Comparison of ENCODE assay signal across 9 cellular contexts in the genomic region with DNA sequence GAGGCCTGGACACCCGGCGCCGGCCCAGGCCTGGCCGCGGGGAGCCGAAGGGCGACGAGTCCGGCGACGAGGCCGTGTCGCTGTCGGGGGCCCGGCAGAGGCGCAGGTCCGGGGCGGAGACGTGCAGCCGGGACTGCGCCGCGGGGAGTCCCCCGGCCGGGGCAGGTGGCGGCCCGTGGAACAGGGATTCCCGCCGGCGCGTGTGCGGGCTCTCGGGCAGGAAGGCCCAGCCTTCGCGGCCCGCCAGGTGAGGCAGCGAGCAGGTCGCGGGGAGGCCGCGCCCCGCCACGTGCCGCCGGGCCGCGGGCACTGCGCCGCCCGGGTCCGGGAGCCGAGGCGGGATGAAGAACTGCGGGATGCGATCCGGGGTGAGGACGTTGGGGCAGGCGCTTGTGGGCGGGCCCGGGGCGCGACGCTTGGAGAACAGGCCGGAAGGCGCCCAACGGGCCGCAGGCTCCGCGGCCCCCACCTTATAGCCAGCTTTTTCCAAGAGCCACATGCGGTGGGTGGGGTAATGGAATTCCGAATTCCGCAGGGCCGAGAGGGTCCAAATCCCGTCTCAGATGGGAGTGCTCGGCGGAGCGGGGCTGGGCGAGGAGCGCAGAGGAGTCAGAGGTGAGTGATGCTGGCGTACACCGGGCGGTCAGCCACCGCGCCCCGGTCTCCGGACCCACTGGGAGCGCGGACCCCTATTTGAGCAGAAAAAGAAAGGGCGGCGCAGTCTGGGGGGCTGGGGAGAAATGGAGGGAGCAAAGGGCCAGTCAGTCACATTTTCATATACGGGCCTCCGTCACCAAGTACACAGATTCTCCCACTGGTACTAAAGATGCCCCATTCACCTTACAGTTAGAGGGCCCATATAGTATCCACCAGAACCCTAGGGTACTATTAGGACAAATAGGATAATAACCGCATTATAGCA. TPM values are rescaled to one million over a fixed set of nuclear protein-coding genes. Genes with fewer than 3 reads are reported as not detected.
DNase-seq lines count a peak whose midpoint lies in the region; ATAC-seq and TF ChIP-seq lines count a peak whose summit lies in the region.
"Had no signal": no experiment of that assay in that cellular context is flagged by ENCODE, and none has a peak within 500 bp of the region (broad histone marks: within the 10 kb centered on the region; RNA-seq: fewer than 3 reads in every experiment).

No MANE protein-coding gene starts in this region.

- intact Hi-C loops in activated T-helper 2 cell treated with anti-CD3 and anti-CD28 coated beads, Interferon-gamma antibody, Interleukin-2, Interleukin-4, amounts not matched to agents 10 μg/mL and 5 μg/mL and 100 μg/mL, durations not matched to agents 14 hours and 24 hours and 36 hours (cut with micrococcal nuclease), result loop anchor here (5.0 to 10.0 kb wide), 4 partner anchors 46 to 384 kb away; a partner anchor contains a TSS

- H3K36me3 Mint-ChIP-seq in activated T-helper 2 cell treated with anti-CD3 and anti-CD28 coated beads, Interferon-gamma antibody, Interleukin-2, Interleukin-4, amounts not matched to agents 10 μg/mL and 5 μg/mL and 100 μg/mL, durations not matched to agents 14 hours and 24 hours and 36 hours (ENCODE audit: low read depth), result peaks cover 14% of the 10 kb centered on the region
- H3K36me3 Mint-ChIP-seq in stimulated activated naive CD8-positive, alpha-beta T cell treated with anti-CD3 and anti-CD28 coated beads, Interleukin-15, Interleukin-2, amounts not matched to agents 100 ng/mL and 50 ng/mL, for 24 hours (ENCODE audit: low read depth), result peaks cover 11% of the 10 kb centered on the region

- DNase-seq in HFF-Myc (ENCODE audit: extremely low read depth, low read depth), result no peak
- no peak for DNase-seq in activated T-helper 2 cell treated with anti-CD3 and anti-CD28 coated beads, Interferon-gamma antibody, Interleukin-2, Interleukin-4, amounts not matched to agents 10 μg/mL and 5 μg/mL and 100 μg/mL, durations not matched to agents 14 hours and 24 hours and 36 hours (ENCODE audit: low spot score)
- DNase-seq in iPS-NIHi11 (ENCODE audit: low spot score), result peak; percentile 60
- no peak for DNase-seq in SW480 (ENCODE audit: low spot score)
- DNase-seq in NCI-H187 treated with DMSO at 0.1 percent for 48 hours (lab: John Stamatoyannopoulos, UW), result no peak
- DNase-seq in SHP77 treated with DMSO at 0.1 percent for 48 hours (lab: John Stamatoyannopoulos, UW), result no peak

- peak overlapping the region; percentile 60 for H3K27ac Mint-ChIP-seq in activated T-helper 2 cell treated with anti-CD3 and anti-CD28 coated beads, Interferon-gamma antibody, Interleukin-2, Interleukin-4, amounts not matched to agents 10 μg/mL and 5 μg/mL and 100 μg/mL, durations not matched to agents 14 hours and 24 hours and 36 hours
- peak overlapping the region; percentile 82 for H3K27ac Mint-ChIP-seq in stimulated activated naive CD8-positive, alpha-beta T cell treated with anti-CD3 and anti-CD28 coated beads, Interleukin-15, Interleukin-2, amounts not matched to agents 100 ng/mL and 50 ng/mL, for 24 hours

- H3K4me1 Mint-ChIP-seq in activated T-helper 2 cell treated with anti-CD3 and anti-CD28 coated beads, Interferon-gamma antibody, Interleukin-2, Interleukin-4, amounts not matched to agents 10 μg/mL and 5 μg/mL and 100 μg/mL, durations not matched to agents 14 hours and 24 hours and 36 hours (ENCODE audit: low read depth), result peaks cover 46% of the 10 kb centered on the region
- peaks cover 60% of the 10 kb centered on the region for H3K4me1 Mint-ChIP-seq in stimulated activated naive CD8-positive, alpha-beta T cell treated with anti-CD3 and anti-CD28 coated beads, Interleukin-15, Interleukin-2, amounts not matched to agents 100 ng/mL and 50 ng/mL, for 24 hours (ENCODE audit: low read depth)

- TF ChIP-seq CTCF in HFF-Myc (IDR thresholded peaks at IDR 0.05; ENCODE audit: low read depth, low read length, missing control alignments), result no peak

- H3K9me3 Mint-ChIP-seq in activated T-helper 2 cell treated with anti-CD3 and anti-CD28 coated beads, Interferon-gamma antibody, Interleukin-2, Interleukin-4, amounts not matched to agents 10 μg/mL and 5 μg/mL and 100 μg/mL, durations not matched to agents 14 hours and 24 hours and 36 hours, result no peaks in the 10 kb centered on the region
- no peaks in the 10 kb centered on the region for H3K9me3 Mint-ChIP-seq in stimulated activated naive CD8-positive, alpha-beta T cell treated with anti-CD3 and anti-CD28 coated beads, Interleukin-15, Interleukin-2, amounts not matched to agents 100 ng/mL and 50 ng/mL, for 24 hours

- H3K4me3 ChIP-seq in HFF-Myc (replicated peaks; ENCODE audit: low read depth, low read length), result peak overlapping the region; percentile 26

- peak overlapping the region; percentile 78 for H3K4me3 Mint-ChIP-seq in activated T-helper 2 cell treated with anti-CD3 and anti-CD28 coated beads, Interferon-gamma antibody, Interleukin-2, Interleukin-4, amounts not matched to agents 10 μg/mL and 5 μg/mL and 100 μg/mL, durations not matched to agents 14 hours and 24 hours and 36 hours (ENCODE audit: low read depth)
- peak overlapping the region; percentile 85 for H3K4me3 Mint-ChIP-seq in stimulated activated naive CD8-positive, alpha-beta T cell treated with anti-CD3 and anti-CD28 coated beads, Interleukin-15, Interleukin-2, amounts not matched to agents 100 ng/mL and 50 ng/mL, for 24 hours

- ATAC-seq in GM18907 (IDR thresholded peaks at IDR 0.05; ENCODE audit: unreplicated experiment), result no peak

- no peaks in the 10 kb centered on the region for H3K27me3 Mint-ChIP-seq in activated T-helper 2 cell treated with anti-CD3 and anti-CD28 coated beads, Interferon-gamma antibody, Interleukin-2, Interleukin-4, amounts not matched to agents 10 μg/mL and 5 μg/mL and 100 μg/mL, durations not matched to agents 14 hours and 24 hours and 36 hours (ENCODE audit: low read depth)
- no peaks in the 10 kb centered on the region for H3K27me3 Mint-ChIP-seq in stimulated activated naive CD8-positive, alpha-beta T cell treated with anti-CD3 and anti-CD28 coated beads, Interleukin-15, Interleukin-2, amounts not matched to agents 100 ng/mL and 50 ng/mL, for 24 hours

RNA-seq across cellular contexts. Expression of a gene that starts 0.9 kb away (rescaled TPM):
- 1.3 and 1.6 TPM in 2 replicates for total RNA-seq in activated T-helper 2 cell treated with anti-CD3 and anti-CD28 coated beads, Interferon-gamma antibody, Interleukin-2, Interleukin-4, amounts not matched to agents 10 μg/mL and 5 μg/mL and 100 μg/mL, durations not matched to agents 14 hours and 24 hours and 36 hours
- total RNA-seq: SJSA1 had no signal

RNA-seq across cellular contexts. Expression of a gene that starts 7.2 kb away (rescaled TPM):
- total RNA-seq in activated T-helper 2 cell treated with anti-CD3 and anti-CD28 coated beads, Interferon-gamma antibody, Interleukin-2, Interleukin-4, amounts not matched to agents 10 μg/mL and 5 μg/mL and 100 μg/mL, durations not matched to agents 14 hours and 24 hours and 36 hours, result 0.94 and 0.99 TPM in 2 replicates
- total RNA-seq: SJSA1 had no signal

RNA-seq across cellular contexts. Expression of a gene that starts 14.8 kb away (rescaled TPM):
- total RNA-seq in activated T-helper 2 cell treated with anti-CD3 and anti-CD28 coated beads, Interferon-gamma antibody, Interleukin-2, Interleukin-4, amounts not matched to agents 10 μg/mL and 5 μg/mL and 100 μg/mL, durations not matched to agents 14 hours and 24 hours and 36 hours, result not detected in 2 replicates
- total RNA-seq: SJSA1 had no signal

RNA-seq across cellular contexts. Expression of a gene that starts 33.5 kb away (rescaled TPM):
- total RNA-seq in activated T-helper 2 cell treated with anti-CD3 and anti-CD28 coated beads, Interferon-gamma antibody, Interleukin-2, Interleukin-4, amounts not matched to agents 10 μg/mL and 5 μg/mL and 100 μg/mL, durations not matched to agents 14 hours and 24 hours and 36 hours, result not detected in 2 replicates
- total RNA-seq: SJSA1 had no signal

RNA-seq across cellular contexts. Expression of a gene that starts 48.5 kb away (rescaled TPM):
- total RNA-seq in activated T-helper 2 cell treated with anti-CD3 and anti-CD28 coated beads, Interferon-gamma antibody, Interleukin-2, Interleukin-4, amounts not matched to agents 10 μg/mL and 5 μg/mL and 100 μg/mL, durations not matched to agents 14 hours and 24 hours and 36 hours, result 18.2 and 18.4 TPM in 2 replicates
